ENCODE assay signal across 1 cellular context in the genomic region with DNA sequence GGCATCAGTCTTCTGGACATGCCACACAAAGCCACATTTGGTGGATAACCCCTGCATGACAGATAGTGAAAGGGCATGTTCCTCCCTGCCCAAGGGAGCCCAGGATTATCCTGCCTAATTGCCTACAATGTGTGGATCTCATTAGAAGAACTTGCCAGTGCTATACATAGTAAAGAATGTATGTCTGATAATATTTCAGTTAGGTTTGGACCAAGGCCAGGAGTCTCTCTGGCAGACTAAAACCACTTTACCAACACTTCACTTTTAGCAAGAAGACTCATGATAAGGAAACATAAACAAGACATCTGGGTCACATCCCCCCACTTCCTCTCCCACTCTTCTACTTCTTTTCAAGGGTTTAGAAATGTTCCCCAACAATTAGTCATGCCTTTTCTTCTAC.
TF ChIP-seq lines count a peak whose summit lies in the region.

No MANE protein-coding gene starts in this region.

TF ChIP-seq in K562, 482 proteins besides CTCF, POLR2A, EP300 and RAD21 (continued from another document):
- TF ChIP-seq CBFA2T2 (conservative IDR thresholded peaks at IDR 0.05) (peak; percentile 52), MEIS2 (IDR thresholded peaks at IDR 0.05; ENCODE audit: partially characterized antibody) (peak; percentile 25), MEF2D (tag; conservative IDR thresholded peaks at IDR 0.05; ENCODE audit: low read depth) (peak; percentile 84), RNF2 (IDR thresholded peaks at IDR 0.05) (peak; percentile 34; the same call in 1 of the 2 replicates), CBFA2T3 (IDR thresholded peaks at IDR 0.05) (peak; percentile 72), FOXJ2 (tag; IDR thresholded peaks at IDR 0.05) (peak; percentile 84), MBD2 (IDR thresholded peaks at IDR 0.05; ENCODE audit: borderline replicate concordance, low read depth) (peak; percentile 29; the same call in 1 of the 2 replicates), TEAD4 (IDR thresholded peaks at IDR 0.05; ENCODE audit: low read length) (0 out of 2 replicates have a peak, but pooled peaks have one; percentile 50), TEAD4 (CRISPR knock-in tag; IDR thresholded peaks at IDR 0.05; ENCODE audit: borderline replicate concordance) (no peak), NR2C1 (IDR thresholded peaks at IDR 0.05) (no peak), NR2C1 (tag; IDR thresholded peaks at IDR 0.05) (no peak), SPI1 (IDR thresholded peaks at IDR 0.05; ENCODE audit: borderline replicate concordance, low read depth, low read length) (peak; percentile 66; the same call in 1 of the 2 replicates), POU5F1 (IDR thresholded peaks at IDR 0.05; ENCODE audit: borderline replicate concordance, low read depth, low read length, partially characterized antibody) (no peak), KLF16 (IDR thresholded peaks at IDR 0.05) (0 out of 2 replicates have a peak, but pooled peaks have one; percentile 18), NCOR1 (IDR thresholded peaks at IDR 0.05) (peak; percentile 81), FOSL1 (tag; conservative IDR thresholded peaks at IDR 0.05) (0 out of 2 replicates have a peak, but pooled peaks have one; percentile 19), ZBTB9 (CRISPR knock-in tag; IDR thresholded peaks at IDR 0.05) (0 out of 2 replicates have a peak, but pooled peaks have one; percentile 60), NONO (IDR thresholded peaks at IDR 0.05; ENCODE audit: low read depth in 2 of 2, low read length in 1 of 2) (no peak), TAL1 (IDR thresholded peaks at IDR 0.05) (0 out of 2 replicates have a peak, but pooled peaks have one; percentile 15), ARID1B (IDR thresholded peaks at IDR 0.05) (peak; percentile 66), MAZ (CRISPR knock-in tag; conservative IDR thresholded peaks at IDR 0.05 in 1 of 2, IDR thresholded peaks at IDR 0.05 in 1 of 2) (0 out of 4 replicates have a peak, but pooled peaks have one; percentile 19 to 25), GABPA (tag; conservative IDR thresholded peaks at IDR 0.05; ENCODE audit: low read depth) (0 out of 2 replicates have a peak, but pooled peaks have one; percentile 23), FOXK2 (conservative IDR thresholded peaks at IDR 0.05 in 1 of 2, IDR thresholded peaks at IDR 0.05 in 1 of 2; ENCODE audit: low read depth in 2 of 2) (peak; percentile 57 to 63; a peak in 3 of 4 replicates), TEAD1 (CRISPR knock-in tag; IDR thresholded peaks at IDR 0.05) (peak in 1 of 2 experiments; percentile 81; a peak in 1 of 4 replicates), NFE2 (IDR thresholded peaks at IDR 0.05; ENCODE audit: low read depth) (no peak), EZH2 (IDR thresholded peaks at IDR 0.05; ENCODE audit: borderline replicate concordance, low read depth, low read length) (no peak), HDAC3 (IDR thresholded peaks at IDR 0.05; ENCODE audit: borderline replicate concordance, partially characterized antibody) (peak; percentile 50), ZNF699 (CRISPR knock-in tag; IDR thresholded peaks at IDR 0.05; ENCODE audit: insufficient replicate concordance) (no peak), ATF4 (CRISPR knock-in tag; IDR thresholded peaks at IDR 0.05) (no peak)
- TF ChIP-seq, protein P1, sequence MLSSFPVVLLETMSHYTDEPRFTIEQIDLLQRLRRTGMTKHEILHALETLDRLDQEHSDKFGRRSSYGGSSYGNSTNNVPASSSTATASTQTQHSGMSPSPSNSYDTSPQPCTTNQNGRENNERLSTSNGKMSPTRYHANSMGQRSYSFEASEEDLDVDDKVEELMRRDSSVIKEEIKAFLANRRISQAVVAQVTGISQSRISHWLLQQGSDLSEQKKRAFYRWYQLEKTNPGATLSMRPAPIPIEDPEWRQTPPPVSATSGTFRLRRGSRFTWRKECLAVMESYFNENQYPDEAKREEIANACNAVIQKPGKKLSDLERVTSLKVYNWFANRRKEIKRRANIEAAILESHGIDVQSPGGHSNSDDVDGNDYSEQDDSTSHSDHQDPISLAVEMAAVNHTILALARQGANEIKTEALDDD (IDR thresholded peaks at IDR 0.05), result peak; percentile 84
- TF ChIP-seq, protein P2, sequence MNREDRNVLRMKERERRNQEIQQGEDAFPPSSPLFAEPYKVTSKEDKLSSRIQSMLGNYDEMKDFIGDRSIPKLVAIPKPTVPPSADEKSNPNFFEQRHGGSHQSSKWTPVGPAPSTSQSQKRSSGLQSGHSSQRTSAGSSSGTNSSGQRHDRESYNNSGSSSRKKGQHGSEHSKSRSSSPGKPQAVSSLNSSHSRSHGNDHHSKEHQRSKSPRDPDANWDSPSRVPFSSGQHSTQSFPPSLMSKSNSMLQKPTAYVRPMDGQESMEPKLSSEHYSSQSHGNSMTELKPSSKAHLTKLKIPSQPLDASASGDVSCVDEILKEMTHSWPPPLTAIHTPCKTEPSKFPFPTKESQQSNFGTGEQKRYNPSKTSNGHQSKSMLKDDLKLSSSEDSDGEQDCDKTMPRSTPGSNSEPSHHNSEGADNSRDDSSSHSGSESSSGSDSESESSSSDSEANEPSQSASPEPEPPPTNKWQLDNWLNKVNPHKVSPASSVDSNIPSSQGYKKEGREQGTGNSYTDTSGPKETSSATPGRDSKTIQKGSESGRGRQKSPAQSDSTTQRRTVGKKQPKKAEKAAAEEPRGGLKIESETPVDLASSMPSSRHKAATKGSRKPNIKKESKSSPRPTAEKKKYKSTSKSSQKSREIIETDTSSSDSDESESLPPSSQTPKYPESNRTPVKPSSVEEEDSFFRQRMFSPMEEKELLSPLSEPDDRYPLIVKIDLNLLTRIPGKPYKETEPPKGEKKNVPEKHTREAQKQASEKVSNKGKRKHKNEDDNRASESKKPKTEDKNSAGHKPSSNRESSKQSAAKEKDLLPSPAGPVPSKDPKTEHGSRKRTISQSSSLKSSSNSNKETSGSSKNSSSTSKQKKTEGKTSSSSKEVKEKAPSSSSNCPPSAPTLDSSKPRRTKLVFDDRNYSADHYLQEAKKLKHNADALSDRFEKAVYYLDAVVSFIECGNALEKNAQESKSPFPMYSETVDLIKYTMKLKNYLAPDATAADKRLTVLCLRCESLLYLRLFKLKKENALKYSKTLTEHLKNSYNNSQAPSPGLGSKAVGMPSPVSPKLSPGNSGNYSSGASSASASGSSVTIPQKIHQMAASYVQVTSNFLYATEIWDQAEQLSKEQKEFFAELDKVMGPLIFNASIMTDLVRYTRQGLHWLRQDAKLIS (CRISPR knock-in tag; IDR thresholded peaks at IDR 0.05), result no peak
